ENCODE assay signal across 8 cellular contexts in genomic region chr5:148383564-148384388, GRCh38. TPM values are rescaled to one million over a fixed set of nuclear protein-coding genes. Genes with fewer than 3 reads are reported as not detected.
DNase-seq lines count a peak whose midpoint lies in the region; ATAC-seq, FAIRE-seq and TF ChIP-seq lines count a peak whose summit lies in the region.

A gene with protein sequence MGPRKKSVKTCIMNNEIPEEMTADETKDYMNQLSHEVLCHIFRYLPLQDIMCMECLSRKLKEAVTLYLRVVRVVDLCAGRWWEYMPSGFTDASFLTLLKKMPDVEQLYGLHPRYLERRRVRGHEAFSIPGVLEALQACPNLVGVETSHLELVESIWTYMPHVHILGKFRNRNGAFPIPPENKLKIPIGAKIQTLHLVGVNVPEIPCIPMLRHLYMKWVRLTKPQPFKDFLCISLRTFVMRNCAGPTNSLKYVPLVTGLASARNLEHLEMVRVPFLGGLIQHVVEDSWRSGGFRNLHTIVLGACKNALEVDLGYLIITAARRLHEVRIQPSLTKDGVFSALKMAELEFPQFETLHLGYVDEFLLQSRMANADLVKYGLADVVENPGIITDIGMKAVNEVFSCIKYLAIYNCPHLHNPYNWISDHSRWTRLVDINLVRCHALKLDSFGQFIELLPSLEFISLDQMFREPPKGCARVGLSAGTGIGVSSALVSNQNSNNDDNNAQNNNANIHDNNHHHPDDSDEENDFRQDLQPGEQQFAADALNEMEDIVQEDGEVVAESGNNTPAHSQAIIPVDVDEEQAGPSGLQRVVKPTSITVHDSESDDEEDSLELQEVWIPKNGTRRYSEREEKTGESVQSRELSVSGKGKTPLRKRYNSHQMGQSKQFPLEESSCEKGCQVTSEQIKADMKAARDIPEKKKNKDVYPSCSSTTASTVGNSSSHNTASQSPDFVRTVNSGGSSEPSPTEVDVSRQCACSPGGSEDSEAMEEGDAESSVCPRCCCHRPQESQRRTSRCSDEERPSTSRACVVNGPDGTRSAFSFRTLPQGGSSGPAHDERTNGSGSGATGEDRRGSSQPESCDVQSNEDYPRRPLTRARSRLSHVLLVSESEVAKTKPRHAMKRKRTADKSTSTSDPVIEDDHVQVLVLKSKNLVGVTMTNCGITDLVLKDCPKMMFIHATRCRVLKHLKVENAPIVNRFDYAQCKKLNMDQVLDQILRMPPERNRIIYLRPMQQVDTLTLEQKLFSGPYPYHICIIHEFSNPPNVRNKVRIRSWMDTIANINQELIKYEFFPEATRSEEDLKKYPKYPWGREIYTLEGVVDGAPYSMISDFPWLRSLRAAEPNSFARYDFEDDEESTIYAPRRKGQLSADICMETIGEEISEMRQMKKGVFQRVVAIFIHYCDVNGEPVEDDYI (plus strand): TSS chr5:148383958. CDS start chr5:148394777, 10,819 bp downstream.

- ATAC-seq in GM21367 (IDR thresholded peaks at IDR 0.05; ENCODE audit: unreplicated experiment), result peak; percentile 99
- peak; percentile 93 for ATAC-seq in memory B cell (ENCODE audit: low read depth)

- peak within 1 kb of the TSS; percentile 60; the same call in 1 of the 2 replicates for H4K8ac ChIP-seq in H1 (ENCODE audit: extremely low read depth, insufficient read depth, low read length)

- H3K27me3 ChIP-seq in H1 (replicated peaks in 1 of 4; ENCODE audit: control insufficient read depth in 3 of 4, extremely low read depth in 1 of 4, insufficient read depth in 3 of 4, low read length in 3 of 4), result no peaks in the 10 kb centered on the region

- TF ChIP-seq CTCF in H1 (IDR thresholded peaks at IDR 0.05; ENCODE audit: control extremely low read depth in 1 of 3, insufficient read depth in 1 of 3, low read depth in 1 of 3, low read length in 3 of 3), result peak in 1 of 3 experiments; percentile 8; a peak in 2 of 4 replicates

- no peaks in the 10 kb centered on the region for H3K27me3 Mint-ChIP-seq in memory B cell

- FAIRE-seq in HTR-8/SVneo (lab: Jason Lieb, UNC) (peak; percentile 97), H1 (lab: Jason Lieb, UNC) (peak; percentile 90)

- H3K4me2 ChIP-seq in H1 (ENCODE audit: insufficient read depth in 1 of 2, low read depth in 2 of 2, low read length in 2 of 2), result peak within 1 kb of the TSS; percentile 97 to 99

- H3K9ac ChIP-seq in H1 (replicated peaks in 1 of 4; ENCODE audit: extremely low read depth in 1 of 4, low read depth in 3 of 4, low read length in 3 of 4), result peak within 1 kb of the TSS; percentile 74 to 91 (median 82)

- H4K5ac ChIP-seq in H1 (ENCODE audit: insufficient read length, low read depth, low read length), result peak within 1 kb of the TSS; percentile 64

- H2AK5ac ChIP-seq in H1 (ENCODE audit: low read depth, low read length), result peak within 1 kb of the TSS; percentile 78; the same call in 1 of the 2 replicates

- H2BK5ac ChIP-seq in H1 (ENCODE audit: low read depth, low read length), result peak within 1 kb of the TSS; percentile 57; the same call in 1 of the 2 replicates

- H3K27ac ChIP-seq in H1 (ENCODE audit: low read depth, low read length), result peak within 1 kb of the TSS; percentile 81

- no peak for TF ChIP-seq EP300 in H1 (IDR thresholded peaks at IDR 0.05; ENCODE audit: borderline replicate concordance in 1 of 2, low read depth in 2 of 2, low read length in 2 of 2)

- no peak within 1 kb of the TSS for H2BK15ac ChIP-seq in H1 (ENCODE audit: low read length)

- H3K9me3 ChIP-seq in H1 (ENCODE audit: insufficient read depth in 2 of 2, low read depth in 1 of 2, low read length in 1 of 2), result no peaks in the 10 kb centered on the region; a peak in 1 of 4 replicates

- H3K79me2 ChIP-seq in H1 (ENCODE audit: control insufficient read depth in 1 of 2, insufficient read depth in 2 of 2, low read length in 2 of 2), result peaks cover 0 to 47% of the 10 kb centered on the region in 2 experiments; a peak in 2 of 4 replicates

- H3K4ac ChIP-seq in H1 (replicated peaks; ENCODE audit: insufficient read length, low read depth, low read length), result no peak within 1 kb of the TSS

- peak within 1 kb of the TSS; percentile 86 to 93 (median 88) for H3K4me3 ChIP-seq in H1 (ENCODE audit: extremely low read depth in 1 of 4, insufficient read depth in 2 of 4, low read depth in 3 of 4, low read length in 4 of 4)

- CTCF ChIA-PET in H1 (lab: Charles Lee; ENCODE audit: partially characterized antibody), result interaction anchor here (0.6 to 3.5 kb wide), 5 partner anchors 8 to 270 kb away, joined by 3 to 14 read pairs (median 5); no protein-coding TSS in a partner anchor

- H3K9me3 Mint-ChIP-seq in memory B cell, result peaks cover 1% of the 10 kb centered on the region

- DNase-seq in Caki2 (ENCODE audit: low read depth) (peak; percentile 94), HTR-8/SVneo (ENCODE audit: insufficient read length, low spot score) (peak; percentile 88), NOMO-1 treated with dmso at 0.1 percent for 144 hours (lab: John Stamatoyannopoulos, UW; ENCODE audit: unreplicated experiment) (peak; percentile 97), H1 (ENCODE audit: low read depth in 1 of 2, low spot score in 2 of 2) (peak; percentile 92 to 94), memory B cell (ENCODE audit: low spot score in 2 of 2) (peak; percentile 95)
- DNase-seq in activated CD8-positive, alpha-beta memory T cell treated with anti-CD3 and anti-CD28 coated beads for 48 hours (ENCODE audit: low read depth in 2 of 3, low spot score in 2 of 3), result peak; percentile 80 to 91 (median 89)
- peak; percentile 89 for DNase-seq in stimulated activated CD8-positive, alpha-beta memory T cell treated with anti-CD3 and anti-CD28 coated beads, Interleukin-12 subunit alpha, Interleukin-12 subunit beta, amount 100 ng/mL, for 24 hours (ENCODE audit: extremely low read depth)

- no peak within 1 kb of the TSS for H2BK120ac ChIP-seq in H1 (replicated peaks; ENCODE audit: low read depth, low read length)

- H3K14ac ChIP-seq in H1 (ENCODE audit: insufficient read length), result no peak within 1 kb of the TSS

- WGBS in H1 (ENCODE audit: extremely low coverage in 1 of 2, insufficient coverage in 1 of 2, insufficient read length in 1 of 2, insufficient replicate concordance in 2 of 2, low coverage in 1 of 2, low lambda C conversion rate in 2 of 2, missing lambda C conversion rate in 1 of 2), 2 experiments, result 2% methylated on average over 37 of the region's 45 CpGs; no CpG with 5 or more reads in 1 of the 2 experiments

- H4K91ac ChIP-seq in H1 (replicated peaks; ENCODE audit: insufficient read length, low read length), result no peak within 1 kb of the TSS

- 0 out of 2 replicates have a peak within 1 kb of the TSS, but pooled peaks have one; percentile 23 for H2BK12ac ChIP-seq in H1 (ENCODE audit: low read depth, low read length)

- peaks cover 0 to 3% (median 0%) of the 10 kb centered on the region in 4 experiments; a peak in 4 of 7 replicates for H3K4me1 ChIP-seq in H1 (replicated peaks in 1 of 4; ENCODE audit: control insufficient read depth in 3 of 4, insufficient read depth in 4 of 4, low read length in 3 of 4)

- TF ChIP-seq POLR2A in H1 (IDR thresholded peaks at IDR 0.05; ENCODE audit: control extremely low read depth in 1 of 2, low read depth in 2 of 2, low read length in 2 of 2), result peak; percentile 90 to 97

- peak within 1 kb of the TSS; percentile 87 for H3K4me3 Mint-ChIP-seq in memory B cell

- peaks cover 0 to 5% of the 10 kb centered on the region in 2 experiments for H4K20me1 ChIP-seq in H1 (replicated peaks in 1 of 2; ENCODE audit: control insufficient read depth in 1 of 2, insufficient read depth in 2 of 2, low read length in 2 of 2)

- H3K23me2 ChIP-seq in H1 (ENCODE audit: low read depth, low read length), result peaks cover 6% of the 10 kb centered on the region

- no peak within 1 kb of the TSS for H3K56ac ChIP-seq in H1 (replicated peaks; ENCODE audit: insufficient read length, low read depth, low read length)

- peak within 1 kb of the TSS; percentile 88 for H2AFZ ChIP-seq in H1 (ENCODE audit: low read length)

- H3K18ac ChIP-seq in H1 (ENCODE audit: extremely low read depth, low read length), result no peak within 1 kb of the TSS

- H2BK20ac ChIP-seq in H1 (ENCODE audit: low read length), result no peak within 1 kb of the TSS; the same call in 1 of the 2 replicates

- peak within 1 kb of the TSS; percentile 96 for H3K27ac Mint-ChIP-seq in memory B cell

- H3K23ac ChIP-seq in H1 (ENCODE audit: insufficient read length), result no peak within 1 kb of the TSS

- H3K79me1 ChIP-seq in H1 (ENCODE audit: low read depth, low read length), result peaks cover 10% of the 10 kb centered on the region; the same call in 1 of the 2 replicates

- peaks cover 23% of the 10 kb centered on the region for H3K4me1 Mint-ChIP-seq in memory B cell

- H3K36me3 Mint-ChIP-seq in memory B cell, result peaks cover 10% of the 10 kb centered on the region

- TF ChIP-seq RAD21 in H1 (IDR thresholded peaks at IDR 0.05 in 1 of 2, conservative IDR thresholded peaks at IDR 0.05 in 1 of 2; ENCODE audit: low read depth in 2 of 2, low read length in 2 of 2), result peak in 1 of 2 experiments; percentile 23; a peak in 2 of 4 replicates

- in situ Hi-C loops in Caki2 (cut with HindIII; ENCODE audit: low pct_unique_long_range_greater_than_20kb, low sequenced_read_pairs), result no loop called here

- peaks cover 0 to 3% (median 0%) of the 10 kb centered on the region in 4 experiments; a peak in 1 of 8 replicates for H3K36me3 ChIP-seq in H1 (ENCODE audit: control insufficient read depth in 2 of 4, insufficient read depth in 4 of 4, low read length in 3 of 4)

- POLR2A ChIA-PET in H1 (lab: Charles Lee; ENCODE audit: partially characterized antibody), result interaction anchor here (0.6 to 1.7 kb wide), 4 partner anchors 10 to 437 kb away, joined by 3 to 16 read pairs (median 10); no protein-coding TSS in a partner anchor

TF ChIP-seq in H1, 55 proteins besides CTCF, POLR2A, EP300 and RAD21 (continues in another document):
- no peak for TF ChIP-seq NRF1 (IDR thresholded peaks at IDR 0.05; ENCODE audit: low read depth, low read length)
- peak; percentile 74; the same call in 1 of the 2 replicates for TF ChIP-seq JUN (IDR thresholded peaks at IDR 0.05; ENCODE audit: low read depth, low read length)
- TF ChIP-seq TAF7 (optimal IDR thresholded peaks at IDR 0.05; ENCODE audit: borderline replicate concordance, low read depth, low read length), result peak; percentile 60
- peak; percentile 51 for TF ChIP-seq CREB1 (IDR thresholded peaks at IDR 0.05)
- peak; percentile 100 for TF ChIP-seq YY1 (IDR thresholded peaks at IDR 0.05; ENCODE audit: low read depth, low read length)
- TF ChIP-seq SUZ12 (IDR thresholded peaks at IDR 0.05; ENCODE audit: low read length), result no peak
- TF ChIP-seq TBP (IDR thresholded peaks at IDR 0.05; ENCODE audit: low read depth, low read length), result peak; percentile 89

RNA-seq across cellular contexts. Expression of the gene that starts here (rescaled TPM):
- total RNA-seq in Caki2 (2014; rRNA removed; shearing (Covaris generic); ENCODE audit: low replicate concordance), result 25.7 and 35.2 TPM in 2 replicates
- 31.5 and 34.3 TPM in 2 replicates for total RNA-seq in H1 (2021; fragmentation: NEBNext Ultra II Directional; extraction: Animal tissue kit (Norgen Biotek cat#: 25700))
- polyA plus RNA-seq in H1 (2011; rRNA removed), result 9.0 and 9.1 TPM in 2 replicates
- polyA plus RNA-seq in H1 (2011; cell fraction: cytosol; rRNA removed), result 12.1 TPM
- 21.2 TPM for polyA plus RNA-seq in H1 (2011; cell fraction: nucleus; rRNA removed)
- 12.5 to 26.5 TPM (median 16.4 TPM) in 4 replicates for polyA plus RNA-seq in H1 (2012, experiment 1 of 2)
- 0.92 TPM for polyA plus RNA-seq in H1 (2012, experiment 2 of 2)
- polyA plus RNA-seq in H1 (2013, experiment 1 of 2), result 17.1 TPM
- 16.6 TPM for polyA plus RNA-seq in H1 (2013, experiment 2 of 2)
- polyA minus RNA-seq in H1 (2011; rRNA and poly(A)+ RNA removed), result 68.1 and 103 TPM in 2 replicates
- 32.5 TPM for polyA minus RNA-seq in H1 (2011; cell fraction: cytosol; rRNA and poly(A)+ RNA removed)
- 121 TPM for polyA minus RNA-seq in H1 (2011; cell fraction: nucleus; rRNA and poly(A)+ RNA removed)

Comparison
In these comparisons a context has a peak if more than half of its experiments do, and no peak if none do; other contexts are left out.
1. Peak in every context shown above with its lines: DNase-seq, ATAC-seq, H3K4me3 ChIP-seq and H3K27ac ChIP-seq.